ENCODE assay signal across 8 cellular contexts in genomic region chr16:75647492-75648264, GRCh38. TPM values are rescaled to one million over a fixed set of nuclear protein-coding genes. Genes with fewer than 3 reads are reported as not detected.
DNase-seq lines count a peak whose midpoint lies in the region; ATAC-seq and TF ChIP-seq lines count a peak whose summit lies in the region.

Gene KARS1 (minus strand): TSS chr16:75647665. CDS start chr16:75647639, 26 bp downstream.
Gene TERF2IP (plus strand): TSS chr16:75647773. CDS start chr16:75647883, 110 bp downstream.

- H3K9ac ChIP-seq in liver (ENCODE audit: low read depth in 1 of 2, low read length in 2 of 2), result peak within 1 kb of the TSS; percentile 95

- no peaks in the 10 kb centered on the region for H3K9me3 ChIP-seq in liver (ENCODE audit: control insufficient read depth in 4 of 4, low read length in 3 of 4)

- peak within 1 kb of the TSS; percentile 87 to 91 for H3K27ac ChIP-seq in liver (ENCODE audit: low read depth in 1 of 2, low read length in 2 of 2)

- H3K36me3 ChIP-seq in liver (ENCODE audit: control insufficient read depth in 4 of 4, insufficient read depth in 3 of 4, low read depth in 1 of 4, low read length in 3 of 4), result peaks cover 0 to 13% (median 2%) of the 10 kb centered on the region in 4 donors

- H3K27me3 ChIP-seq in liver (ENCODE audit: control insufficient read depth in 4 of 4, insufficient read depth in 4 of 4, low read length in 3 of 4), result no peaks in the 10 kb centered on the region

- under 1% methylated on average over 76 of the region's 76 CpGs for WGBS in liver

- TF ChIP-seq CTCF in liver (IDR thresholded peaks at IDR 0.05; ENCODE audit: low read depth, low read length, missing input control), result no peak

- peak within 1 kb of the TSS; percentile 89 to 100 (median 100) for H3K4me3 ChIP-seq in liver (ENCODE audit: low read depth in 1 of 3, low read length in 3 of 3)

- ATAC-seq in GM19372 (IDR thresholded peaks at IDR 0.05; ENCODE audit: low read depth, unreplicated experiment), result peak; percentile 83
- peak; percentile 80 for ATAC-seq in HG03558 (IDR thresholded peaks at IDR 0.05; ENCODE audit: extremely low read depth, unreplicated experiment)

- peaks cover 9 to 53% (median 35%) of the 10 kb centered on the region in 4 donors for H3K4me1 ChIP-seq in liver (ENCODE audit: control insufficient read depth in 4 of 4, insufficient read depth in 4 of 4, low read length in 3 of 4)

- peak; percentile 38 to 96 (median 93) for DNase-seq in C1 segment of cervical spinal cord (lab: John Stamatoyannopoulos, UW)
- DNase-seq in NCI-H748 treated with DMSO at 0.1 percent for 48 hours (lab: John Stamatoyannopoulos, UW), result peak; percentile 74
- DNase-seq in activated CD4-positive, alpha-beta T cell treated with anti-CD3 and anti-CD28 coated beads, Interleukin-2, amount 50 U/mL, for 48 hours, result peak; percentile 92 to 94
- peak; percentile 84 to 95 for DNase-seq in dermis microvascular lymphatic vessel endothelial cell (ENCODE audit: low read depth in 2 of 2)
- DNase-seq in stimulated activated CD4-positive, alpha-beta T cell treated with anti-CD3 and anti-CD28 coated beads, Interleukin-4, amount 100 ng/mL, for 24 hours, result peak; percentile 95

- TF ChIP-seq RAD21 in liver (IDR thresholded peaks at IDR 0.05), result peak in 1 of 2 donors; percentile 21

TF ChIP-seq in liver, 16 proteins besides CTCF, POLR2A, EP300 and RAD21:
- peak; percentile 71 for TF ChIP-seq SP1 (IDR thresholded peaks at IDR 0.05)
- TF ChIP-seq, protein P1, sequence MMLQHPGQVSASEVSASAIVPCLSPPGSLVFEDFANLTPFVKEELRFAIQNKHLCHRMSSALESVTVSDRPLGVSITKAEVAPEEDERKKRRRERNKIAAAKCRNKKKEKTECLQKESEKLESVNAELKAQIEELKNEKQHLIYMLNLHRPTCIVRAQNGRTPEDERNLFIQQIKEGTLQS (IDR thresholded peaks at IDR 0.05), result no peak
- TF ChIP-seq FOXA1 (IDR thresholded peaks at IDR 0.05), result peak; percentile 15
- no peak for TF ChIP-seq HNF4G (IDR thresholded peaks at IDR 0.05)
- TF ChIP-seq ZBTB33 (IDR thresholded peaks at IDR 0.05), result peak; percentile 46
- TF ChIP-seq NR2F2 (IDR thresholded peaks at IDR 0.05), result peak; percentile 79
- TF ChIP-seq GABPA (IDR thresholded peaks at IDR 0.05 in 1 of 2, conservative IDR thresholded peaks at IDR 0.05 in 1 of 2), result peak; percentile 68 to 94
- TF ChIP-seq FOXA2 (IDR thresholded peaks at IDR 0.05), result no peak
- peak; percentile 51 to 74 for TF ChIP-seq HNF4A (conservative IDR thresholded peaks at IDR 0.05)
- TF ChIP-seq JUND (IDR thresholded peaks at IDR 0.05), result no peak
- TF ChIP-seq MAX (IDR thresholded peaks at IDR 0.05), result peak; percentile 87
- TF ChIP-seq REST (IDR thresholded peaks at IDR 0.05), result peak; percentile 85
- TF ChIP-seq YY1 (IDR thresholded peaks at IDR 0.05), result peak; percentile 99
- peak; percentile 93 for TF ChIP-seq TAF1 (conservative IDR thresholded peaks at IDR 0.05)
- TF ChIP-seq RXRA (IDR thresholded peaks at IDR 0.05), result peak; percentile 16 to 40
- peak in 1 of 2 donors; percentile 61 for TF ChIP-seq EGR1 (IDR thresholded peaks at IDR 0.05; ENCODE audit: low read depth in 2 of 2)

RNA-seq across cellular contexts. Expression of gene KARS1, which starts in this region (rescaled TPM):
- total RNA-seq in dermis microvascular lymphatic vessel endothelial cell (131 and 144 TPM in 2 replicates), liver (10 to 100 TPM; 54.6 to 65.5 TPM)
- 10 to 100 TPM; 47.3 to 49.9 TPM for polyA plus RNA-seq in liver

RNA-seq across cellular contexts. Expression of gene TERF2IP, which starts in this region (rescaled TPM):
- 32.3 and 39.6 TPM in 2 replicates for total RNA-seq in dermis microvascular lymphatic vessel endothelial cell
- total RNA-seq in liver, result 10 to 100 TPM; 23.7 to 69.5 TPM
- 10 to 100 TPM; 21.7 to 22.8 TPM for polyA plus RNA-seq in liver

Comparison
In these comparisons a context has a peak if more than half of its experiments do, and no peak if none do; other contexts are left out.
1. Peak in every context shown above with its lines: DNase-seq, ATAC-seq, H3K4me3 ChIP-seq and H3K27ac ChIP-seq.